Comparison of ENCODE assay signal across 9 cellular contexts in the genomic region with DNA sequence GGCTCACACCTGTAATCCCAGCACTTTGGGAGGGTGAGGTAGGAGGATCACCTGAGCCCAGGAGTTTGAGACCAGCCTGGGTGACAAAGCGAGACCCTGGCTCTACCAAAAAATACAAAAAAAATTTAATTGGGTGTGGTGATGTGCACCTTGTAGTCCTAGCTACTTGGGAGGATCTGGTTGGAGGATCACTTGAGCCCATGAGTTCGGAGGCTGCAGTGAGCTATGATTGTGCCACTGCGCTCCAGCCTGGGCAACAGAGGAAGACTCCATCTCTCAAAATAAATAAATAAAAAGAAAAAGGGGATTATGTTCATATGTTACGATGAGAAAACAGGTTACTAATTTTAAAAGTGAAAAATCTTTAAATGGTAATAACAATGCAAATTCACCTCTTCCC. TPM values are rescaled to one million over a fixed set of nuclear protein-coding genes. Genes with fewer than 3 reads are reported as not detected.
A peak's percentile ranks its signal among the peaks of the same experiment; 100 is the strongest.
DNase-seq lines count a peak whose midpoint lies in the region; ATAC-seq and TF ChIP-seq lines count a peak whose summit lies in the region.
"Had no signal": no experiment of that assay in that cellular context is flagged by ENCODE, and none has a peak within 500 bp of the region (broad histone marks: within the 10 kb centered on the region; RNA-seq: fewer than 3 reads in every experiment).

No MANE protein-coding gene starts in this region.

- DNase-seq in HCT116 (ENCODE audit: low read depth, low spot score) (no peak), fibroblast of lung (ENCODE audit: low read depth in 2 of 2) (no peak), KG1 (lab: John Stamatoyannopoulos, UW) (no peak), left lobe of liver (ENCODE audit: low spot score) (no peak)
- no peak for DNase-seq in stimulated activated effector memory CD8-positive, alpha-beta T cell treated with anti-CD3 and anti-CD28 coated beads, Interleukin-12 subunit alpha, Interleukin-12 subunit beta, amount 100 ng/mL, for 72 hours (ENCODE audit: low spot score in 2 of 2)
- DNase-seq: NCI-H187 had no signal

- H3K4me1 ChIP-seq in HCT116 (ENCODE audit: control insufficient read depth in 1 of 2, insufficient read depth in 2 of 2, low read length in 2 of 2) (peaks cover 0 to 28% of the 10 kb centered on the region in 2 experiments; a peak in 2 of 4 replicates), fibroblast of lung (ENCODE audit: control insufficient read depth, extremely low read depth, insufficient read depth, low read length) (peaks cover 3% of the 10 kb centered on the region)

- TF ChIP-seq RAD21 in HCT116 (IDR thresholded peaks at IDR 0.05; ENCODE audit: low read depth), result no peak

- peak overlapping the region; percentile 79 for H3K4me2 ChIP-seq in HCT116 (ENCODE audit: low read length)
- peak overlapping the region; percentile 51 for H3K4me2 ChIP-seq in SU-DHL-6 (ENCODE audit: low read depth, low read length, poor library complexity, severe bottlenecking)
- H3K4me2 ChIP-seq in fibroblast of lung (ENCODE audit: extremely low read depth, insufficient read depth, low read length), result peak overlapping the region; percentile 38

- H4K20me1 ChIP-seq in HCT116 (ENCODE audit: insufficient read depth) (no peaks in the 10 kb centered on the region), SU-DHL-6 (ENCODE audit: low read depth, low read length) (no peaks in the 10 kb centered on the region), fibroblast of lung (ENCODE audit: control insufficient read depth, extremely low read depth, insufficient read depth, low read length) (no peaks in the 10 kb centered on the region)

- H3K27me3 ChIP-seq in HCT116 (ENCODE audit: insufficient read depth, low read length) (no peaks in the 10 kb centered on the region), SU-DHL-6 (ENCODE audit: low read length) (no peaks in the 10 kb centered on the region), fibroblast of lung (ENCODE audit: control insufficient read depth, insufficient read depth, low read length) (no peaks in the 10 kb centered on the region)

- no peaks in the 10 kb centered on the region for H3K9me3 Mint-ChIP-seq in stimulated activated effector memory CD8-positive, alpha-beta T cell treated with anti-CD3 and anti-CD28 coated beads, Interleukin-12 subunit alpha, Interleukin-12 subunit beta, amount 100 ng/mL, for 72 hours

- H2AFZ ChIP-seq in HCT116 (ENCODE audit: low read depth, low read length, poor library complexity, severe bottlenecking) (no peak overlapping the region), SU-DHL-6 (ENCODE audit: low read depth, low read length, severe bottlenecking) (no peak overlapping the region), fibroblast of lung (ENCODE audit: low read length) (no peak overlapping the region)

- peaks cover 22% of the 10 kb centered on the region for H3K36me3 Mint-ChIP-seq in stimulated activated effector memory CD8-positive, alpha-beta T cell treated with anti-CD3 and anti-CD28 coated beads, Interleukin-12 subunit alpha, Interleukin-12 subunit beta, amount 100 ng/mL, for 72 hours

- BruUV-seq in HCT116 (replicated peaks; lab: Mats Ljungman, UMichigan), result no TSS peak

- ATAC-seq in HCT116 (no peak), left lobe of liver (no peak), GM18907 (IDR thresholded peaks at IDR 0.05; ENCODE audit: unreplicated experiment) (no peak), GM21423 (IDR thresholded peaks at IDR 0.05; ENCODE audit: unreplicated experiment) (no peak)
- no peak for ATAC-seq in stimulated activated effector memory CD8-positive, alpha-beta T cell treated with anti-CD3 and anti-CD28 coated beads, Interleukin-12 subunit alpha, Interleukin-12 subunit beta, amount 100 ng/mL, for 72 hours

- H3K9ac ChIP-seq in HCT116 (ENCODE audit: low read length), result peak overlapping the region; percentile 82; the same call in 1 of the 2 replicates
- H3K9ac ChIP-seq in SU-DHL-6 (ENCODE audit: low read length), result no peak overlapping the region
- no peak overlapping the region for H3K9ac ChIP-seq in fibroblast of lung (ENCODE audit: insufficient read depth, low read length)

- H3K36me3 ChIP-seq in HCT116 (ENCODE audit: control insufficient read depth in 1 of 2, insufficient read depth in 2 of 2, low read length in 2 of 2) (no peaks in the 10 kb centered on the region; a peak in 1 of 4 replicates), SU-DHL-6 (ENCODE audit: low read length) (no peaks in the 10 kb centered on the region), fibroblast of lung (ENCODE audit: control insufficient read depth, insufficient read depth, low read length) (no peaks in the 10 kb centered on the region)

- peaks cover 61% of the 10 kb centered on the region for H3K4me1 Mint-ChIP-seq in stimulated activated effector memory CD8-positive, alpha-beta T cell treated with anti-CD3 and anti-CD28 coated beads, Interleukin-12 subunit alpha, Interleukin-12 subunit beta, amount 100 ng/mL, for 72 hours

- H3K4me3 ChIP-seq in HCT116 (replicated peaks in 1 of 2; ENCODE audit: low read depth in 1 of 2, low read length in 2 of 2) (peak overlapping the region; percentile 59 to 73), SU-DHL-6 (ENCODE audit: insufficient read depth, low read length, poor library complexity, severe bottlenecking) (peak overlapping the region; percentile 32), fibroblast of lung (replicated peaks in 1 of 4; ENCODE audit: control extremely low read depth in 1 of 4, insufficient read depth in 1 of 4, low read depth in 3 of 4, low read length in 4 of 4) (peak overlapping the region in 2 of 4 experiments; percentile 76 to 88)

- H3K9me3 ChIP-seq in HCT116 (ENCODE audit: control insufficient read depth in 1 of 2, insufficient read depth in 1 of 2, low read depth in 1 of 2, low read length in 2 of 2) (no peaks in the 10 kb centered on the region), SU-DHL-6 (ENCODE audit: insufficient read depth, low read length) (no peaks in the 10 kb centered on the region), fibroblast of lung (ENCODE audit: control insufficient read depth, insufficient read depth, low read depth, low read length) (no peaks in the 10 kb centered on the region)

- CTCF ChIA-PET in HCT116 (lab: Charles Lee), result interaction anchor here (1.1 to 3.6 kb wide), 2 partner anchors 9 to 163 kb away, joined by 3 to 14 read pairs; no protein-coding TSS in a partner anchor

- 0 out of 2 replicates have a peak, but pooled peaks cover 9% of the 10 kb centered on the region for H3F3A ChIP-seq in SU-DHL-6 (ENCODE audit: insufficient read depth)

- POLR2A ChIA-PET in HCT116 (lab: Charles Lee), result interaction anchor here (1.4 kb wide), 1 partner anchor 39 kb away, joined by 4 read pairs; no protein-coding TSS in a partner anchor

- RAD21 ChIA-PET in HCT116 (lab: Charles Lee; ENCODE audit: low non-redundant PET in 1 of 2, low total read pairs in 2 of 2, uncharacterized antibody in 2 of 2, unreplicated experiment in 2 of 2), result no interaction called here

- TF ChIP-seq CTCF in HCT116 (IDR thresholded peaks at IDR 0.05 in 2 of 3, conservative IDR thresholded peaks at IDR 0.05 in 1 of 3; ENCODE audit: borderline replicate concordance in 1 of 3, insufficient read depth in 1 of 3, low read depth in 2 of 3, low read length in 2 of 3) (no peak), SU-DHL-6 (IDR thresholded peaks at IDR 0.05; ENCODE audit: insufficient read depth, low read length, poor library complexity, severe bottlenecking) (no peak), fibroblast of lung (conservative IDR thresholded peaks at IDR 0.05 in 1 of 2, IDR thresholded peaks at IDR 0.05 in 1 of 2; ENCODE audit: low read depth in 1 of 2, low read length in 2 of 2) (no peak)

- H3K27ac ChIP-seq in HCT116 (ENCODE audit: low read depth, low read length) (peak overlapping the region; percentile 75; the same call in 1 of the 2 replicates), SU-DHL-6 (ENCODE audit: low read depth, low read length) (no peak overlapping the region), fibroblast of lung (ENCODE audit: insufficient read depth, low read length) (no peak overlapping the region)

- H3K79me2 ChIP-seq in HCT116 (ENCODE audit: insufficient read depth, low read length) (no peaks in the 10 kb centered on the region; the same call in 1 of the 2 replicates), SU-DHL-6 (ENCODE audit: insufficient read depth, low read length) (no peaks in the 10 kb centered on the region), fibroblast of lung (ENCODE audit: control insufficient read depth, insufficient read depth, low read length) (no peaks in the 10 kb centered on the region)

- intact Hi-C loops in HCT116 (cut with micrococcal nuclease), result no loop called here

- H3K9me2 ChIP-seq in HCT116 (ENCODE audit: insufficient read depth), result no peaks in the 10 kb centered on the region
- H3K9me2 ChIP-seq in SU-DHL-6 (replicated peaks; ENCODE audit: insufficient read depth, low read length), result no peaks in the 10 kb centered on the region

- TF ChIP-seq POLR2A in HCT116 (IDR thresholded peaks at IDR 0.05; ENCODE audit: borderline replicate concordance, extremely low read depth, insufficient read depth, insufficient read length), result no peak

- H3K27ac Mint-ChIP-seq in stimulated activated effector memory CD8-positive, alpha-beta T cell treated with anti-CD3 and anti-CD28 coated beads, Interleukin-12 subunit alpha, Interleukin-12 subunit beta, amount 100 ng/mL, for 72 hours, result peak overlapping the region; percentile 100

- peak overlapping the region; percentile 100 for H3K4me3 Mint-ChIP-seq in stimulated activated effector memory CD8-positive, alpha-beta T cell treated with anti-CD3 and anti-CD28 coated beads, Interleukin-12 subunit alpha, Interleukin-12 subunit beta, amount 100 ng/mL, for 72 hours

TF ChIP-seq in HCT116, 20 proteins besides CTCF, POLR2A, EP300 and RAD21 (continues in another document):
- TF ChIP-seq ZNF274 (IDR thresholded peaks at IDR 0.05; ENCODE audit: low read depth, low read length), result no peak
- TF ChIP-seq CBX3 (IDR thresholded peaks at IDR 0.05; ENCODE audit: low read depth), result no peak
- TF ChIP-seq FOSL1 (IDR thresholded peaks at IDR 0.05; ENCODE audit: low read depth), result no peak
- no peak for TF ChIP-seq ZFX (IDR thresholded peaks at IDR 0.05)
- TF ChIP-seq CEBPB (IDR thresholded peaks at IDR 0.05; ENCODE audit: low read depth), result no peak
- TF ChIP-seq MAX (IDR thresholded peaks at IDR 0.05), result no peak
- TF ChIP-seq JUND (IDR thresholded peaks at IDR 0.05), result no peak

RNA-seq across cellular contexts. Expression of gene MLKL, which starts 1.0 kb away (rescaled TPM):
- total RNA-seq in HCT116 (2021; ENCODE audit: unreplicated experiment), result 8.3 TPM
- 4.8 and 6.3 TPM in 2 replicates for polyA plus RNA-seq in HCT116 (2012)
- total RNA-seq in fibroblast of lung, result 4.6 and 5.8 TPM in 2 replicates
- 4.3 and 4.8 TPM in 2 replicates for polyA plus RNA-seq in fibroblast of lung
- polyA plus RNA-seq in fibroblast of lung (2012), result 4.6 and 5.9 TPM in 2 replicates
- polyA minus RNA-seq in fibroblast of lung (ENCODE audit: low replicate concordance), result 2.3 and 5.0 TPM in 2 replicates
- total RNA-seq in left lobe of liver, result 2.9 TPM

RNA-seq across cellular contexts. Expression of gene RFWD3, which starts 33.0 kb away (rescaled TPM):
- total RNA-seq in HCT116 (2021; ENCODE audit: unreplicated experiment) (83.6 TPM), fibroblast of lung (9.2 and 12.9 TPM in 2 replicates), left lobe of liver (8.8 TPM)
- polyA plus RNA-seq in HCT116 (2012), result 33.9 and 36.6 TPM in 2 replicates
- 15.2 and 28.4 TPM in 2 replicates for polyA plus RNA-seq in fibroblast of lung
- 8.6 and 15.6 TPM in 2 replicates for polyA plus RNA-seq in fibroblast of lung (2012)
- 25.7 and 56.4 TPM in 2 replicates for polyA minus RNA-seq in fibroblast of lung (ENCODE audit: low replicate concordance)
